Comparison of ENCODE assay signal across 19 cellular contexts in genomic region chr17:75628425-75628824, GRCh38. TPM values are rescaled to one million over a fixed set of nuclear protein-coding genes. Genes with fewer than 3 reads are reported as not detected.
DNase-seq lines count a peak whose midpoint lies in the region; ATAC-seq, FAIRE-seq and TF ChIP-seq lines count a peak whose summit lies in the region.
"Had no signal": no experiment of that assay in that cellular context is flagged by ENCODE, and none has a peak within 500 bp of the region (broad histone marks: within the 10 kb centered on the region; RNA-seq: fewer than 3 reads in every experiment).

No MANE protein-coding gene starts in this region.

- peak overlapping the region; percentile 97 for H3K27ac ChIP-seq in BLaER1
- H3K27ac ChIP-seq in kidney (ENCODE audit: low read depth in 2 of 2, low read length in 2 of 2): no peak overlapping the region
- H3K27ac ChIP-seq in neural progenitor cell: no peak overlapping the region
- no peak overlapping the region for H3K27ac ChIP-seq in naive thymus-derived CD4-positive, alpha-beta T cell (ENCODE audit: low read depth, low read length)
- H3K27ac ChIP-seq: GM23248 had no signal

- peaks cover 46% of the 10 kb centered on the region for H3K36me3 ChIP-seq in BLaER1
- peaks cover 74% of the 10 kb centered on the region for H3K36me3 ChIP-seq in NT2/D1 (ENCODE audit: insufficient read depth, insufficient read length, low read length)
- H3K36me3 ChIP-seq in kidney (ENCODE audit: control insufficient read depth in 1 of 2, insufficient read depth in 2 of 2, low read length in 2 of 2): peaks cover 2 to 20% of the 10 kb centered on the region in 2 donors
- H3K36me3 ChIP-seq in neural progenitor cell: no peaks in the 10 kb centered on the region
- peaks cover 0 to 64% (median 0%) of the 10 kb centered on the region in 3 experiments for H3K36me3 ChIP-seq in naive thymus-derived CD4-positive, alpha-beta T cell (ENCODE audit: control insufficient read depth in 2 of 3, insufficient read depth in 3 of 3, low read length in 3 of 3)

- intact Hi-C loops in kidney (cut with DNase I): no loop called here
- intact Hi-C loops in naive thymus-derived CD4-positive, alpha-beta T cell (cut with micrococcal nuclease): no loop called here

- no peak for FAIRE-seq in kidney (lab: Jason Lieb, UNC)
- FAIRE-seq: GM12892, H54 had no signal

- ATAC-seq in naive thymus-derived CD4-positive, alpha-beta T cell: no peak
- ATAC-seq in HG03354 (IDR thresholded peaks at IDR 0.05; ENCODE audit: poor library complexity, severe bottlenecking, unreplicated experiment): no peak

- H3F3A ChIP-seq in neural progenitor cell (ENCODE audit: low read depth): peaks cover 5% of the 10 kb centered on the region

- H3K9me3 Mint-ChIP-seq in neural progenitor cell: no peaks in the 10 kb centered on the region
- H3K9me3 Mint-ChIP-seq in naive thymus-derived CD4-positive, alpha-beta T cell: no peaks in the 10 kb centered on the region
- H3K9me3 Mint-ChIP-seq: CD4-positive, alpha-beta T cell; IgD-negative memory B cell had no signal

- H3K9me3 ChIP-seq in BLaER1 (no peaks in the 10 kb centered on the region), NT2/D1 (ENCODE audit: insufficient read depth, low read length) (no peaks in the 10 kb centered on the region), kidney (ENCODE audit: control insufficient read depth in 1 of 2, low read length in 2 of 2) (no peaks in the 10 kb centered on the region), neural progenitor cell (ENCODE audit: low read depth) (no peaks in the 10 kb centered on the region)
- no peaks in the 10 kb centered on the region for H3K9me3 ChIP-seq in naive thymus-derived CD4-positive, alpha-beta T cell (ENCODE audit: control insufficient read depth in 2 of 3, low read length in 3 of 3)

- H3K27ac Mint-ChIP-seq in neural progenitor cell: no peak overlapping the region
- no peak overlapping the region for H3K27ac Mint-ChIP-seq in naive thymus-derived CD4-positive, alpha-beta T cell
- H3K27ac Mint-ChIP-seq: CD4-positive, alpha-beta T cell had no signal

- peaks cover 96% of the 10 kb centered on the region for H3K4me1 ChIP-seq in BLaER1
- peaks cover 30% of the 10 kb centered on the region for H3K4me1 ChIP-seq in NT2/D1 (ENCODE audit: insufficient read depth, insufficient read length)
- H3K4me1 ChIP-seq in kidney (ENCODE audit: control insufficient read depth in 1 of 2, insufficient read depth in 1 of 2, low read depth in 1 of 2, low read length in 2 of 2): peaks cover 5 to 8% of the 10 kb centered on the region in 2 donors
- H3K4me1 ChIP-seq in neural progenitor cell: peaks cover 5% of the 10 kb centered on the region
- peaks cover 0 to 4% of the 10 kb centered on the region in 2 donors for H3K4me1 ChIP-seq in naive thymus-derived CD4-positive, alpha-beta T cell (ENCODE audit: control insufficient read depth in 2 of 2, insufficient read depth in 2 of 2, low read length in 2 of 2)

- peak overlapping the region; percentile 87 for H3K4me2 ChIP-seq in BLaER1
- H3K4me2 ChIP-seq in neural progenitor cell: no peak overlapping the region

- TF ChIP-seq CTCF in kidney (IDR thresholded peaks at IDR 0.05; ENCODE audit: borderline replicate concordance, extremely low read depth, insufficient read depth) (no peak), neural progenitor cell (IDR thresholded peaks at IDR 0.05) (no peak)

- H2AFZ ChIP-seq in neural progenitor cell (replicated peaks): no peak overlapping the region
- H2AFZ ChIP-seq: GM23248 had no signal

- peaks cover 15% of the 10 kb centered on the region for H3K4me1 Mint-ChIP-seq in neural progenitor cell
- peaks cover 0 to 8% (median 3%) of the 10 kb centered on the region in 7 donors for H3K4me1 Mint-ChIP-seq in naive thymus-derived CD4-positive, alpha-beta T cell

- H3K9ac ChIP-seq in BLaER1: peak overlapping the region; percentile 60
- peak overlapping the region; percentile 21 for H3K9ac ChIP-seq in NT2/D1 (ENCODE audit: insufficient read length, low read depth)
- H3K9ac ChIP-seq in kidney (ENCODE audit: low read length in 2 of 2): no peak overlapping the region
- H3K9ac ChIP-seq in neural progenitor cell: no peak overlapping the region
- H3K9ac ChIP-seq: GM23248 had no signal

- H3K4me3 ChIP-seq in BLaER1 (no peak overlapping the region; the same call in 1 of the 2 replicates), NT2/D1 (ENCODE audit: insufficient read length, low read depth) (no peak overlapping the region), kidney (ENCODE audit: low read length in 2 of 2) (no peak overlapping the region), neural progenitor cell (no peak overlapping the region)
- no peak overlapping the region for H3K4me3 ChIP-seq in naive thymus-derived CD4-positive, alpha-beta T cell (ENCODE audit: low read length)
- H3K4me3 ChIP-seq: GM23248 had no signal

- H3K4me3 Mint-ChIP-seq in neural progenitor cell: no peak overlapping the region
- H3K4me3 Mint-ChIP-seq in naive thymus-derived CD4-positive, alpha-beta T cell: no peak overlapping the region
- H3K4me3 Mint-ChIP-seq: CD4-positive, alpha-beta T cell; IgD-negative memory B cell had no signal

- H4K20me1 ChIP-seq in BLaER1: peaks cover 5% of the 10 kb centered on the region
- peaks cover 12% of the 10 kb centered on the region for H4K20me1 ChIP-seq in neural progenitor cell (ENCODE audit: low read depth)

- DNase-seq in NCI-H82 (lab: John Stamatoyannopoulos, UW): peak; percentile 36
- DNase-seq in NCI-H82 treated with DMSO at 0.1 percent for 48 hours (lab: John Stamatoyannopoulos, UW; ENCODE audit: unreplicated experiment): no peak
- DNase-seq in NT2/D1 (ENCODE audit: low read depth, low spot score): no peak
- DNase-seq in kidney: peak; percentile 73
- DNase-seq in neural progenitor cell (ENCODE audit: low spot score): no peak
- no peak for DNase-seq in naive thymus-derived CD4-positive, alpha-beta T cell
- DNase-seq: 8988T; AML-193; C1 segment of cervical spinal cord; CD4-positive, alpha-beta T cell; DND-41; GDM1; GM23248 had no signal

- CTCF ChIA-PET in naive thymus-derived CD4-positive, alpha-beta T cell (lab: Charles Lee): interaction anchor here (0.7 to 3.0 kb wide), 2 partner anchors 27 to 120 kb away, joined by 3 to 23 read pairs; no protein-coding TSS in a partner anchor

- H3K36me3 Mint-ChIP-seq in neural progenitor cell: no peaks in the 10 kb centered on the region
- H3K36me3 Mint-ChIP-seq in naive thymus-derived CD4-positive, alpha-beta T cell: no peaks in the 10 kb centered on the region
- H3K36me3 Mint-ChIP-seq: IgD-negative memory B cell had no signal

- H3K27me3 ChIP-seq in BLaER1 (no peaks in the 10 kb centered on the region), NT2/D1 (ENCODE audit: insufficient read depth, insufficient read length) (no peaks in the 10 kb centered on the region), neural progenitor cell (no peaks in the 10 kb centered on the region)
- H3K27me3 ChIP-seq in naive thymus-derived CD4-positive, alpha-beta T cell (ENCODE audit: control insufficient read depth in 2 of 2, insufficient read depth in 2 of 2, low read length in 2 of 2): no peaks in the 10 kb centered on the region

- peaks cover 5% of the 10 kb centered on the region for H3K27me3 Mint-ChIP-seq in neural progenitor cell (ENCODE audit: insufficient read depth, low read depth)
- no peaks in the 10 kb centered on the region for H3K27me3 Mint-ChIP-seq in naive thymus-derived CD4-positive, alpha-beta T cell
- H3K27me3 Mint-ChIP-seq: CD4-positive, alpha-beta T cell; IgD-negative memory B cell had no signal

- no peaks in the 10 kb centered on the region for H3K79me2 ChIP-seq in neural progenitor cell (ENCODE audit: low read depth)

- POLR2A ChIA-PET in naive thymus-derived CD4-positive, alpha-beta T cell (lab: Charles Lee): no interaction called here

RNA-seq across cellular contexts. Expression of gene SMIM5, which starts 4.8 kb away (rescaled TPM):
- total RNA-seq in kidney (8.0 TPM), neural progenitor cell (ENCODE audit: low replicate concordance) (not detected in 2 replicates)
- 63.0 TPM for polyA plus RNA-seq in kidney (ENCODE audit: insufficient read depth, low read depth, low replicate concordance)
- 1 to 10 TPM in 2 of 5 experiments, under 1 TPM in 3; 0.43 to 2.4 (median 0.84) TPM for total RNA-seq in naive thymus-derived CD4-positive, alpha-beta T cell
- under 1 TPM; 0.06 to 0.22 TPM for polyA plus RNA-seq in naive thymus-derived CD4-positive, alpha-beta T cell
- total RNA-seq: GM23248, HT1080 had no signal

RNA-seq across cellular contexts. Expression of gene RECQL5, which starts 38.5 kb away (rescaled TPM):
- total RNA-seq in kidney: 51.6 TPM
- polyA plus RNA-seq in kidney (ENCODE audit: insufficient read depth, low read depth, low replicate concordance): 40.0 TPM
- total RNA-seq in neural progenitor cell (ENCODE audit: low replicate concordance): 22.7 and 27.3 TPM in 2 replicates
- total RNA-seq in naive thymus-derived CD4-positive, alpha-beta T cell: 10 to 100 TPM; 38.7 to 76.5 (median 49.2) TPM
- polyA plus RNA-seq in naive thymus-derived CD4-positive, alpha-beta T cell: 10 to 100 TPM; 12.4 to 25.9 TPM

RNA-seq across cellular contexts. Expression of gene SAP30BP, which starts 38.7 kb away (rescaled TPM):
- total RNA-seq in kidney: 95.1 TPM
- 62.9 TPM for polyA plus RNA-seq in kidney (ENCODE audit: insufficient read depth, low read depth, low replicate concordance)
- total RNA-seq in neural progenitor cell (ENCODE audit: low replicate concordance): 72.9 and 75.8 TPM in 2 replicates
- total RNA-seq in naive thymus-derived CD4-positive, alpha-beta T cell: 100 to 1,000 TPM in 4 of 5 experiments, 10 to 100 TPM in 1; 97.6 to 198 (median 116) TPM
- polyA plus RNA-seq in naive thymus-derived CD4-positive, alpha-beta T cell: 10 to 100 TPM; 69.5 to 76.1 TPM

RNA-seq across cellular contexts. Expression of gene MYO15B, which starts 40.8 kb away (rescaled TPM):
- total RNA-seq in kidney (286 TPM), neural progenitor cell (ENCODE audit: low replicate concordance) (10.2 and 17.1 TPM in 2 replicates)
- polyA plus RNA-seq in kidney (ENCODE audit: insufficient read depth, low read depth, low replicate concordance): 139 TPM
- total RNA-seq in naive thymus-derived CD4-positive, alpha-beta T cell: 100 to 1,000 TPM in 4 of 5 experiments, 10 to 100 TPM in 1; 72.2 to 461 (median 304) TPM
- polyA plus RNA-seq in naive thymus-derived CD4-positive, alpha-beta T cell: 1 to 10 TPM; 1.2 to 2.3 TPM

Comparison
In these comparisons a context has a peak if more than half of its experiments do, and no peak if none do; other contexts are left out.
1. DNase-seq: peak in NCI-H82 (single experiment) and kidney (single experiment); none in NCI-H82 treated with DMSO at 0.1 percent for 48 hours (single experiment), NT2/D1 (single experiment), neural progenitor cell (single experiment) and naive thymus-derived CD4-positive, alpha-beta T cell (0 of 9).
2. H3K9ac ChIP-seq: peak in BLaER1 (single experiment) and NT2/D1 (single experiment); none in kidney (0 of 2) and neural progenitor cell (single experiment).